18 cellular contexts compared by ENCODE assay signal in the genomic region with DNA sequence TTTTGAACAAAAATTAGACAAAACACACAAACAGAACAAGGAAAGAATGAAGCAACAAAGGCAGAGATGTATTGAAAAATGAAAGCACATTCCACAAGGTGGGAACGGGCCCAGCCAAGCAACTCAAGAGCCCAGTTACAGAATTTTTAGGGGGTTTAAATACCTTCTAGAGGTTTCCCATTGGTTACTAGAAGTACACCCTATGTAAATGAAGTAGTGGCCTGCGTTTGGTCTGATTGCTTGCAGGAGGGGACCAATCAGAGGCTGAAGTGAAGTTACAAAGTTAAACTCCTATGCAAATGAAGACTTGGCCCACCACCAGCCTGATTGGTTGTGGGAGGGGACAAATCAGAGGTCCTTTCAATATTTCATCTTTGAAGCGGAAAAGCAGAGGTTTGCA.
DNase-seq lines count a peak whose midpoint lies in the region; TF ChIP-seq lines count a peak whose summit lies in the region.
"Had no signal": no experiment of that assay in that cellular context is flagged by ENCODE, and none has a peak within 500 bp of the region (broad histone marks: within the 10 kb centered on the region; RNA-seq: fewer than 3 reads in every experiment).

No MANE protein-coding gene starts in this region.

- H3F3A ChIP-seq in neural progenitor cell (ENCODE audit: low read depth), result no peaks in the 10 kb centered on the region

- BruUV-seq in A673 (replicated peaks; lab: Mats Ljungman, UMichigan), result no TSS peak

- DNase-seq in A172 (ENCODE audit: low spot score) (peak; percentile 8), NAMALWA (ENCODE audit: low spot score) (peak; percentile 5), iPS DF 19.7 (ENCODE audit: low read depth, low spot score) (peak; percentile 12), neural progenitor cell (ENCODE audit: low spot score) (no peak), A673 (ENCODE audit: low spot score) (no peak), iPS-NIHi11 (ENCODE audit: low spot score) (no peak)
- DNase-seq in activated CD4-positive, alpha-beta T cell treated with anti-CD3 and anti-CD28 coated beads, Interleukin-2, amount 10 ng/mL, durations not matched to agents 7 days and 5 days, result no peak
- DNase-seq: AML-193; Caco-2; Calu3; CD4-positive, alpha-beta T cell; CD8-positive, alpha-beta T cell; DMS79 treated with DMSO at 0.1 percent for 48 hours; GF-D8 had no signal

- no peaks in the 10 kb centered on the region for H3K27me3 ChIP-seq in neural progenitor cell
- no peaks in the 10 kb centered on the region for H3K27me3 ChIP-seq in A673 (replicated peaks; ENCODE audit: insufficient read depth, low read depth, low read length, poor library complexity)
- H3K27me3 ChIP-seq: BLaER1 treated with 17β-estradiol and CSF1 and Interleukin-3, amounts not matched to agents 10 nM and 100 nM had no signal

- no peak for TF ChIP-seq CTCF in neural progenitor cell (IDR thresholded peaks at IDR 0.05)
- no peak for TF ChIP-seq CTCF in A673 (conservative IDR thresholded peaks at IDR 0.05; ENCODE audit: low read depth, low read length)

- H3K4me1 ChIP-seq in neural progenitor cell (no peaks in the 10 kb centered on the region), A673 (ENCODE audit: insufficient read depth, low read length, poor library complexity, severe bottlenecking) (no peaks in the 10 kb centered on the region)
- H3K4me1 ChIP-seq: Caco-2 had no signal

- no peak overlapping the region for H3K27ac Mint-ChIP-seq in neural progenitor cell
- no peak overlapping the region for H3K27ac Mint-ChIP-seq in activated CD4-positive, alpha-beta T cell treated with anti-CD3 and anti-CD28 coated beads, Interleukin-2, amount 10 ng/mL, durations not matched to agents 7 days and 5 days
- H3K27ac Mint-ChIP-seq: B cell; CD4-positive, alpha-beta T cell; CD8-positive, alpha-beta T cell had no signal

- H3K9ac ChIP-seq in neural progenitor cell, result no peak overlapping the region
- H3K9ac ChIP-seq: BLaER1 treated with 17β-estradiol and CSF1 and Interleukin-3, amounts not matched to agents 10 nM and 100 nM had no signal

- no peak overlapping the region for H3K4me3 Mint-ChIP-seq in neural progenitor cell
- no peak overlapping the region for H3K4me3 Mint-ChIP-seq in activated CD4-positive, alpha-beta T cell treated with anti-CD3 and anti-CD28 coated beads, Interleukin-2, amount 10 ng/mL, durations not matched to agents 7 days and 5 days
- H3K4me3 Mint-ChIP-seq: B cell; CD4-positive, alpha-beta T cell; CD8-positive, alpha-beta T cell had no signal

- H3K79me2 ChIP-seq in neural progenitor cell (ENCODE audit: low read depth), result no peaks in the 10 kb centered on the region

- CTCF ChIA-PET in A673 (lab: Charles Lee), result no interaction called here
- CTCF ChIA-PET in activated CD4-positive, alpha-beta T cell treated with anti-CD3 and anti-CD28 coated beads, Interleukin-2, amount 10 ng/mL, durations not matched to agents 7 days and 5 days (lab: Charles Lee), result no interaction called here

- H4K20me1 ChIP-seq in neural progenitor cell (ENCODE audit: low read depth), result no peaks in the 10 kb centered on the region
- H4K20me1 ChIP-seq: BLaER1 treated with 17β-estradiol and CSF1 and Interleukin-3, amounts not matched to agents 10 nM and 100 nM had no signal

- POLR2A ChIA-PET in A673 (lab: Charles Lee; ENCODE audit: low non-redundant PET), result no interaction called here
- POLR2A ChIA-PET in activated CD4-positive, alpha-beta T cell treated with anti-CD3 and anti-CD28 coated beads, Interleukin-2, amount 10 ng/mL, durations not matched to agents 7 days and 5 days (lab: Charles Lee), result no interaction called here

- peak overlapping the region; percentile 17 for H2AFZ ChIP-seq in neural progenitor cell (replicated peaks)

- intact Hi-C loops in A673 (cut with micrococcal nuclease; ENCODE audit: unreplicated experiment), result no loop called here

- H3K36me3 ChIP-seq in neural progenitor cell (no peaks in the 10 kb centered on the region), A673 (ENCODE audit: insufficient read depth, low read length, poor library complexity, severe bottlenecking) (no peaks in the 10 kb centered on the region)
- H3K36me3 ChIP-seq: BLaER1 treated with 17β-estradiol and CSF1 and Interleukin-3, amounts not matched to agents 10 nM and 100 nM had no signal

- peaks cover 18% of the 10 kb centered on the region for H3K4me1 Mint-ChIP-seq in neural progenitor cell
- no peaks in the 10 kb centered on the region for H3K4me1 Mint-ChIP-seq in activated CD4-positive, alpha-beta T cell treated with anti-CD3 and anti-CD28 coated beads, Interleukin-2, amount 10 ng/mL, durations not matched to agents 7 days and 5 days
- H3K4me1 Mint-ChIP-seq: B cell had no signal

- H3K27me3 Mint-ChIP-seq in neural progenitor cell (ENCODE audit: insufficient read depth, low read depth), result no peaks in the 10 kb centered on the region
- H3K27me3 Mint-ChIP-seq in activated CD4-positive, alpha-beta T cell treated with anti-CD3 and anti-CD28 coated beads, Interleukin-2, amount 10 ng/mL, durations not matched to agents 7 days and 5 days, result no peaks in the 10 kb centered on the region
- H3K27me3 Mint-ChIP-seq: B cell; CD4-positive, alpha-beta T cell had no signal

- H3K9me3 Mint-ChIP-seq in neural progenitor cell, result peaks cover 6% of the 10 kb centered on the region
- H3K9me3 Mint-ChIP-seq in activated CD4-positive, alpha-beta T cell treated with anti-CD3 and anti-CD28 coated beads, Interleukin-2, amount 10 ng/mL, durations not matched to agents 7 days and 5 days, result no peaks in the 10 kb centered on the region
- H3K9me3 Mint-ChIP-seq: CD4-positive, alpha-beta T cell had no signal

- no peak overlapping the region for H3K4me3 ChIP-seq in neural progenitor cell
- no peak overlapping the region for H3K4me3 ChIP-seq in A673 (ENCODE audit: low read depth, low read length, poor library complexity, severe bottlenecking)
- H3K4me3 ChIP-seq: BLaER1 treated with 17β-estradiol and CSF1 and Interleukin-3, amounts not matched to agents 10 nM and 100 nM had no signal

- H3K27ac ChIP-seq in neural progenitor cell (no peak overlapping the region), A673 (ENCODE audit: low read depth, low read length, poor library complexity, severe bottlenecking) (no peak overlapping the region)
- H3K27ac ChIP-seq: 22Rv1; BLaER1 treated with 17β-estradiol and CSF1 and Interleukin-3, amounts not matched to agents 10 nM and 100 nM; C4-2B had no signal

- H3K4me2 ChIP-seq in neural progenitor cell, result no peak overlapping the region
- H3K4me2 ChIP-seq: BLaER1 treated with 17β-estradiol and CSF1 and Interleukin-3, amounts not matched to agents 10 nM and 100 nM had no signal

- H3K36me3 Mint-ChIP-seq in neural progenitor cell, result no peaks in the 10 kb centered on the region
- no peaks in the 10 kb centered on the region for H3K36me3 Mint-ChIP-seq in activated CD4-positive, alpha-beta T cell treated with anti-CD3 and anti-CD28 coated beads, Interleukin-2, amount 10 ng/mL, durations not matched to agents 7 days and 5 days (ENCODE audit: low read depth)
- H3K36me3 Mint-ChIP-seq: CD8-positive, alpha-beta T cell had no signal

- H3K9me3 ChIP-seq in neural progenitor cell (ENCODE audit: low read depth), result peaks cover 5% of the 10 kb centered on the region
- no peaks in the 10 kb centered on the region for H3K9me3 ChIP-seq in A673 (ENCODE audit: low read depth, low read length, poor library complexity, severe bottlenecking)
- H3K9me3 ChIP-seq: BLaER1 treated with 17β-estradiol and CSF1 and Interleukin-3, amounts not matched to agents 10 nM and 100 nM; Caco-2 had no signal

Comparison
In these comparisons a context has a peak if more than half of its experiments do, and no peak if none do; other contexts are left out.
1. DNase-seq: peak in A172 (single experiment), NAMALWA (single experiment) and iPS DF 19.7 (single experiment); none in neural progenitor cell (single experiment), A673 (single experiment), iPS-NIHi11 (single experiment) and activated CD4-positive, alpha-beta T cell treated with anti-CD3 and anti-CD28 coated beads, Interleukin-2, amount 10 ng/mL, durations not matched to agents 7 days and 5 days (single experiment).